12 cellular contexts compared by ENCODE assay signal in genomic region chr1:165162671-165163241, GRCh38.
DNase-seq lines count a peak whose midpoint lies in the region; ATAC-seq and TF ChIP-seq lines count a peak whose summit lies in the region.
"Had no signal": no experiment of that assay in that cellular context is flagged by ENCODE, and none has a peak within 500 bp of the region (broad histone marks: within the 10 kb centered on the region; RNA-seq: fewer than 3 reads in every experiment).

No MANE protein-coding gene starts in this region.

- H3K4me3 Mint-ChIP-seq in neural progenitor cell, result no peak overlapping the region

- WGBS in ovary, 3 donors, result 44 to 57% (median 46%) methylated on average over 11 of the region's 11 CpGs

- peaks cover 11% of the 10 kb centered on the region for H3K4me1 Mint-ChIP-seq in neural progenitor cell

- H3K9me3 ChIP-seq in neural progenitor cell (ENCODE audit: low read depth), result no peaks in the 10 kb centered on the region
- H3K9me3 ChIP-seq in ovary, result no peaks in the 10 kb centered on the region
- H3K9me3 ChIP-seq in OCI-LY7 (ENCODE audit: low read length), result no peaks in the 10 kb centered on the region
- H3K9me3 ChIP-seq: upper lobe of right lung had no signal

- no peak overlapping the region for H3K27ac Mint-ChIP-seq in neural progenitor cell

- POLR2A ChIA-PET in OCI-LY7 (lab: Charles Lee), result no interaction called here

- TF ChIP-seq CTCF in neural progenitor cell (IDR thresholded peaks at IDR 0.05), result no peak
- no peak for TF ChIP-seq CTCF in ovary (IDR thresholded peaks at IDR 0.05)
- TF ChIP-seq CTCF in OCI-LY7 (conservative IDR thresholded peaks at IDR 0.05; ENCODE audit: low read length), result no peak

- ATAC-seq in left colon, result no peak
- ATAC-seq: upper lobe of right lung had no signal

- intact Hi-C loops in left colon (cut with DNase I, micrococcal nuclease) (no loop called here), ovary (cut with DNase I) (no loop called here), OCI-LY7 (cut with micrococcal nuclease; ENCODE audit: unreplicated experiment) (no loop called here)

- no peaks in the 10 kb centered on the region for H3K9me2 ChIP-seq in OCI-LY7 (ENCODE audit: insufficient read depth, low read length)

- no peak overlapping the region for H3K27ac ChIP-seq in neural progenitor cell
- no peak overlapping the region for H3K27ac ChIP-seq in ovary
- H3K27ac ChIP-seq in OCI-LY7 (ENCODE audit: low read depth, low read length, poor library complexity, severe bottlenecking), result no peak overlapping the region
- H3K27ac ChIP-seq: KMS-11, upper lobe of right lung had no signal

- H3K4me2 ChIP-seq in neural progenitor cell (no peak overlapping the region), OCI-LY7 (ENCODE audit: low read length) (no peak overlapping the region)
- H3K4me2 ChIP-seq: KMS-11 had no signal

- no TSS peak for BruUV-seq in OCI-LY7 (replicated peaks; lab: Mats Ljungman, UMichigan)

- no peaks in the 10 kb centered on the region for H3K9me3 Mint-ChIP-seq in neural progenitor cell

- in situ Hi-C loops in SK-MEL-5 (cut with HindIII; ENCODE audit: low pct_unique_long_range_greater_than_20kb, low sequenced_read_pairs), result no loop called here

- CTCF ChIA-PET in OCI-LY7 (lab: Charles Lee; ENCODE audit: unreplicated experiment), result no interaction called here

- peaks cover 6% of the 10 kb centered on the region for H3K4me1 ChIP-seq in neural progenitor cell
- H3K4me1 ChIP-seq in ovary (ENCODE audit: insufficient read depth), result no peaks in the 10 kb centered on the region
- H3K4me1 ChIP-seq in OCI-LY7 (ENCODE audit: insufficient read depth, low read length, poor library complexity, severe bottlenecking), result no peaks in the 10 kb centered on the region
- H3K4me1 ChIP-seq: upper lobe of right lung had no signal

- no peaks in the 10 kb centered on the region for H3K36me3 ChIP-seq in neural progenitor cell
- no peaks in the 10 kb centered on the region for H3K36me3 ChIP-seq in ovary
- no peaks in the 10 kb centered on the region for H3K36me3 ChIP-seq in OCI-LY7 (ENCODE audit: insufficient read depth, low read length)
- H3K36me3 ChIP-seq: upper lobe of right lung had no signal

- no peak overlapping the region for H3K9ac ChIP-seq in neural progenitor cell
- H3K9ac ChIP-seq: KMS-11 had no signal

- H4K20me1 ChIP-seq in neural progenitor cell (ENCODE audit: low read depth), result no peaks in the 10 kb centered on the region
- H4K20me1 ChIP-seq in OCI-LY7 (ENCODE audit: insufficient read depth, low read length), result no peaks in the 10 kb centered on the region

- peaks cover 3% of the 10 kb centered on the region for H3K27me3 Mint-ChIP-seq in neural progenitor cell (ENCODE audit: insufficient read depth, low read depth)

- H3K79me2 ChIP-seq in neural progenitor cell (ENCODE audit: low read depth) (no peaks in the 10 kb centered on the region), OCI-LY7 (ENCODE audit: insufficient read depth, low read depth, low read length) (no peaks in the 10 kb centered on the region)

- H3K27me3 ChIP-seq in neural progenitor cell (peaks cover 4% of the 10 kb centered on the region), ovary (no peaks in the 10 kb centered on the region)
- H3K27me3 ChIP-seq: upper lobe of right lung had no signal

- peak overlapping the region; percentile 45 for H2AFZ ChIP-seq in neural progenitor cell (replicated peaks)
- no peak overlapping the region for H2AFZ ChIP-seq in OCI-LY7 (ENCODE audit: low read length)

- TF ChIP-seq EP300 in ovary (IDR thresholded peaks at IDR 0.05), result no peak

- H3K4me3 ChIP-seq in neural progenitor cell (no peak overlapping the region), ovary (no peak overlapping the region), OCI-LY7 (ENCODE audit: low read depth, low read length, poor library complexity, severe bottlenecking) (no peak overlapping the region)
- H3K4me3 ChIP-seq: upper lobe of right lung had no signal

- DNase-seq in DMS53 treated with DMSO at 0.1 percent for 48 hours (lab: John Stamatoyannopoulos, UW; ENCODE audit: unreplicated experiment) (peak; percentile 91), NCI-H1694 treated with DMSO at 0.1 percent for 48 hours (lab: John Stamatoyannopoulos, UW) (peak; percentile 44), SK-MEL-5 (ENCODE audit: low read depth, low spot score) (peak; percentile 15), neural progenitor cell (ENCODE audit: low spot score) (peak; percentile 15), GM03348 (ENCODE audit: low spot score) (no peak), left colon (no peak), ovary (no peak), OCI-LY7 (ENCODE audit: low spot score) (no peak)
- DNase-seq: amygdala, kidney glomerular epithelial cell, upper lobe of right lung had no signal

- no peak for TF ChIP-seq POLR2A in ovary (IDR thresholded peaks at IDR 0.05)

- no peaks in the 10 kb centered on the region for H3F3A ChIP-seq in neural progenitor cell (ENCODE audit: low read depth)

- no peaks in the 10 kb centered on the region for H3K36me3 Mint-ChIP-seq in neural progenitor cell

Comparison
In these comparisons a context has a peak if more than half of its experiments do, and no peak if none do; other contexts are left out.
1. DNase-seq: peak in DMS53 treated with DMSO at 0.1 percent for 48 hours (single experiment), NCI-H1694 treated with DMSO at 0.1 percent for 48 hours (single experiment), SK-MEL-5 (single experiment) and neural progenitor cell (single experiment); none in GM03348 (single experiment), left colon (0 of 2), ovary (0 of 5) and OCI-LY7 (single experiment).